24 cellular contexts compared by ENCODE assay signal in the genomic region with DNA sequence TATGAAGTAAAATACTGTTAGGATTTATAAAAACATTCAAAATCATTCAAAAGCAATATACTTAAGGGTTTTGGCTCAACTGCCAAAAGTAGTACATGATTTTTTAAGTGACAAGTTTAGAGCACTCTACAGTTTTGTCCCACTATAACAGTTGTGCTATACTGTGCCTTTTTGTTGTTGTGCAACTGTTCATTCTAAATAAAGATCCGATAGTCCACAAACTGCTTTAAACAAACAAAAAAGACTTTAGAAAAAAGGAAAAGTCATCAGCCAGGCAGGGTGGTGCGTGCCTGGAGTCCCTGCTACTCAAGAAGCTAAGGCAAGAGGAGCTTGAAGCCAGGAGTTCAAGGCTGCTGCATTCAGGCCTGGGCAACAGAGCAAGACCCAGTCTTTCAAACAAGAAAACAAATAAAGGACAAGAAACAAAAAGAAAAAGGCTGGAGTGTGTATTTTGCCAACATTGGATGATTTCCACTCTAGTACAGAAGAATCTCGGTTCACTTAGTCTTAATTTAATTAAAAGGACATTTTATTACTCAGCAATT. TPM values are rescaled to one million over a fixed set of nuclear protein-coding genes. Genes with fewer than 3 reads are reported as not detected.
DNase-seq lines count a peak whose midpoint lies in the region; ATAC-seq and TF ChIP-seq lines count a peak whose summit lies in the region.
"Had no signal": no experiment of that assay in that cellular context is flagged by ENCODE, and none has a peak within 500 bp of the region (broad histone marks: within the 10 kb centered on the region; RNA-seq: fewer than 3 reads in every experiment).

No MANE protein-coding gene starts in this region.

- H3K27me3 Mint-ChIP-seq in CD14-positive monocyte (ENCODE audit: low read depth in 3 of 3) (no peaks in the 10 kb centered on the region), WTC11 (ENCODE audit: low read depth) (no peaks in the 10 kb centered on the region)
- H3K27me3 Mint-ChIP-seq: CD4-positive, CD25-positive, alpha-beta regulatory T cell had no signal

- no peak overlapping the region for H2BK12ac ChIP-seq in mesenchymal stem cell (ENCODE audit: low read length in 2 of 2)

- intact Hi-C loops in CD14-positive monocyte (cut with micrococcal nuclease) (no loop called here), IMR-90 (cut with micrococcal nuclease) (no loop called here)

- peaks cover 3 to 23% of the 10 kb centered on the region in 2 experiments; a peak in 3 of 4 replicates for H3K79me1 ChIP-seq in IMR-90 (ENCODE audit: low read depth in 1 of 2, low read length in 2 of 2)
- H3K79me1 ChIP-seq in mesenchymal stem cell (replicated peaks; ENCODE audit: low read length, poor library complexity, severe bottlenecking) = peaks cover 16% of the 10 kb centered on the region

- H4K91ac ChIP-seq in IMR-90 (ENCODE audit: insufficient read depth, low read depth, low read length) (no peak overlapping the region; the same call in 1 of the 2 replicates), mesenchymal stem cell (ENCODE audit: low read length) (no peak overlapping the region)

- no peak overlapping the region for H2BK20ac ChIP-seq in IMR-90 (ENCODE audit: low read depth, low read length)

- no peak overlapping the region for H3K18ac ChIP-seq in IMR-90 (ENCODE audit: low read depth, low read length)
- H3K18ac ChIP-seq in mesenchymal stem cell (ENCODE audit: low read depth in 1 of 2, low read length in 2 of 2) = no peak overlapping the region

- no peak overlapping the region for H3K27ac ChIP-seq in IMR-90 (ENCODE audit: insufficient read depth, low read length)
- H3K27ac ChIP-seq in mesenchymal stem cell (ENCODE audit: low read length, poor library complexity, severe bottlenecking) = no peak overlapping the region
- H3K27ac ChIP-seq: A549, GM23248, PC-9 had no signal

- WGBS in IMR-90 (ENCODE audit: extremely low coverage in 2 of 2, insufficient read length in 1 of 2), 2 experiments = no CpG with 5 or more reads among the region's 3 CpGs
- 88% methylated on average over 2 of the region's 3 CpGs for WGBS in mesenchymal stem cell

- no peaks in the 10 kb centered on the region for H4K20me1 ChIP-seq in IMR-90 (ENCODE audit: insufficient read depth, low read length)

- TF ChIP-seq CTCF in CD14-positive monocyte (IDR thresholded peaks at IDR 0.05) (no peak), IMR-90 (conservative IDR thresholded peaks at IDR 0.05; ENCODE audit: low read depth, low read length) (no peak), WTC11 (IDR thresholded peaks at IDR 0.05) (no peak), GM20000 (IDR thresholded peaks at IDR 0.05; ENCODE audit: extremely low read depth, missing control alignments) (no peak)

- H3K36me3 Mint-ChIP-seq in CD14-positive monocyte = peaks cover 28 to 31% of the 10 kb centered on the region in 2 donors
- peaks cover 21% of the 10 kb centered on the region for H3K36me3 Mint-ChIP-seq in WTC11

- H3K9ac ChIP-seq in IMR-90 (ENCODE audit: low read depth, low read length) (no peak overlapping the region), mesenchymal stem cell (ENCODE audit: low read length) (no peak overlapping the region)
- H3K9ac ChIP-seq: GM23248, SK-N-SH had no signal

- no peak overlapping the region for H3K4me3 ChIP-seq in IMR-90 (ENCODE audit: insufficient read depth, low read depth, low read length)
- H3K4me3 ChIP-seq in mesenchymal stem cell (ENCODE audit: insufficient read depth in 1 of 2, low read depth in 1 of 2, low read length in 2 of 2) = no peak overlapping the region
- H3K4me3 ChIP-seq: A549, GM23248, HAP-1, PC-9 had no signal

- CTCF ChIA-PET in IMR-90 (lab: Yijun Ruan, JAX) = no interaction called here
- CTCF ChIA-PET in WTC11 (lab: Charles Lee) = no interaction called here

- H2AK5ac ChIP-seq in IMR-90 (ENCODE audit: low read depth, low read length) = no peak overlapping the region
- H2AK5ac ChIP-seq in mesenchymal stem cell (ENCODE audit: low read length, severe bottlenecking) = no peak overlapping the region

- no peak; the same call in 1 of the 2 replicates for ATAC-seq in IMR-90 (ENCODE audit: low read depth)
- ATAC-seq in WTC11 = no peak
- ATAC-seq in GM21528 (IDR thresholded peaks at IDR 0.05; ENCODE audit: low FRiP score, unreplicated experiment) = no peak

- dilution Hi-C loops in IMR-90 (cut with HindIII; ENCODE audit: low sequenced_read_pairs, unreplicated experiment) = no loop called here

- H3K4me1 Mint-ChIP-seq in CD14-positive monocyte (peaks cover 45% of the 10 kb centered on the region), WTC11 (peaks cover 39% of the 10 kb centered on the region)

- no peak overlapping the region for H3K4me3 Mint-ChIP-seq in CD14-positive monocyte
- no peak overlapping the region for H3K4me3 Mint-ChIP-seq in WTC11

- H3K9me3 Mint-ChIP-seq in CD14-positive monocyte (peaks cover 0 to 13% (median 9%) of the 10 kb centered on the region in 7 donors), WTC11 (no peaks in the 10 kb centered on the region)

- POLR2A ChIA-PET in IMR-90 (lab: Charles Lee; ENCODE audit: unreplicated experiment) (interaction anchor here (0.6 kb wide), 1 partner anchor 28 kb away, joined by 22 read pairs; no protein-coding TSS in a partner anchor), WTC11 (lab: Charles Lee) (no interaction called here)

- no TSS peak for BruUV-seq in IMR-90 (replicated peaks; lab: Mats Ljungman, UMichigan)

- peaks cover 3% of the 10 kb centered on the region for H3K4me1 ChIP-seq in IMR-90 (ENCODE audit: control insufficient read depth, insufficient read depth, low read length)
- no peaks in the 10 kb centered on the region for H3K4me1 ChIP-seq in mesenchymal stem cell (ENCODE audit: control insufficient read depth, insufficient read depth, low read depth, low read length)
- H3K4me1 ChIP-seq: BE2C had no signal

- in situ Hi-C loops in IMR-90 (cut with MboI; ENCODE audit: low sequenced_read_pairs) = no loop called here

- H3K4ac ChIP-seq in IMR-90 (ENCODE audit: low read depth, low read length) = no peak overlapping the region
- no peak overlapping the region for H3K4ac ChIP-seq in mesenchymal stem cell (ENCODE audit: low read depth in 1 of 2, low read length in 2 of 2)

- no peaks in the 10 kb centered on the region for H3K9me1 ChIP-seq in IMR-90 (ENCODE audit: insufficient read depth, low read length)

- no peak overlapping the region for H3K14ac ChIP-seq in IMR-90 (replicated peaks; ENCODE audit: low read depth, low read length)
- no peak overlapping the region for H3K14ac ChIP-seq in mesenchymal stem cell (ENCODE audit: low read length in 2 of 2)

- no peak overlapping the region for H3K56ac ChIP-seq in IMR-90 (ENCODE audit: extremely low read depth, insufficient read depth, low read length)

- H2BK120ac ChIP-seq in IMR-90 (ENCODE audit: low read depth, low read length) = no peak overlapping the region
- H2BK120ac ChIP-seq in mesenchymal stem cell (ENCODE audit: low read depth, low read length) = no peak overlapping the region

- H3K23ac ChIP-seq in IMR-90 (ENCODE audit: low read depth, low read length) (no peak overlapping the region), mesenchymal stem cell (ENCODE audit: low read length in 2 of 2) (no peak overlapping the region)

- no peak for TF ChIP-seq RAD21 in IMR-90 (IDR thresholded peaks at IDR 0.05; ENCODE audit: low read length)

- no peak overlapping the region for H2BK15ac ChIP-seq in IMR-90 (ENCODE audit: low read depth, low read length)
- H2BK15ac ChIP-seq in mesenchymal stem cell (ENCODE audit: low read depth, poor library complexity, severe bottlenecking) = no peak overlapping the region

- no peaks in the 10 kb centered on the region for H3K27me3 ChIP-seq in IMR-90 (ENCODE audit: control insufficient read depth, insufficient read depth, low read length)
- no peaks in the 10 kb centered on the region for H3K27me3 ChIP-seq in mesenchymal stem cell (ENCODE audit: control insufficient read depth in 1 of 2, insufficient read depth in 1 of 2, low read length in 2 of 2)
- H3K27me3 ChIP-seq: BE2C had no signal

- H3K9me3 ChIP-seq in IMR-90 (ENCODE audit: control insufficient read depth, insufficient read depth, low read length) (no peaks in the 10 kb centered on the region), mesenchymal stem cell (ENCODE audit: control insufficient read depth, low read length) (no peaks in the 10 kb centered on the region)
- H3K9me3 ChIP-seq: A549, BE2C, HAP-1, SK-N-SH had no signal

- no peak overlapping the region for H2AK9ac ChIP-seq in IMR-90 (replicated peaks; ENCODE audit: low read depth, low read length, poor library complexity)

- H3K4me2 ChIP-seq in IMR-90 (ENCODE audit: low read depth, low read length) (no peak overlapping the region), mesenchymal stem cell (ENCODE audit: low read length, poor library complexity, severe bottlenecking) (no peak overlapping the region)
- H3K4me2 ChIP-seq: A549, PC-9, SK-N-SH had no signal

- H3K36me3 ChIP-seq in IMR-90 (ENCODE audit: control insufficient read depth, insufficient read depth, low read length) (peaks cover 6% of the 10 kb centered on the region; the same call in 1 of the 2 replicates), mesenchymal stem cell (ENCODE audit: control insufficient read depth in 1 of 2, insufficient read depth in 2 of 2, low read depth in 1 of 2, low read length in 2 of 2) (peaks cover under 1 to 25% of the 10 kb centered on the region in 2 experiments)

- no peak for TF ChIP-seq POLR2A in IMR-90 (IDR thresholded peaks at IDR 0.05; ENCODE audit: low read depth, low read length)

- no peak overlapping the region for H4K5ac ChIP-seq in IMR-90 (ENCODE audit: low read depth, low read length)

- H4K8ac ChIP-seq in IMR-90 (ENCODE audit: low read depth in 2 of 2, low read length in 2 of 2) (no peak overlapping the region), mesenchymal stem cell (ENCODE audit: low read length) (no peak overlapping the region)

- H3K27ac Mint-ChIP-seq in CD14-positive monocyte = peak overlapping the region in 6 of 7 donors; percentile 44 to 86 (median 70)
- peak overlapping the region; percentile 51; the same call in 1 of the 2 replicates for H3K27ac Mint-ChIP-seq in WTC11
- H3K27ac Mint-ChIP-seq: CD4-positive, CD25-positive, alpha-beta regulatory T cell had no signal

- H2BK5ac ChIP-seq in IMR-90 (ENCODE audit: low read depth, low read length, poor library complexity, severe bottlenecking) = peak overlapping the region; percentile 26
- H2BK5ac ChIP-seq in mesenchymal stem cell (ENCODE audit: low read depth, low read length, poor library complexity, severe bottlenecking) = no peak overlapping the region

- no peak overlapping the region for H2AFZ ChIP-seq in IMR-90 (replicated peaks; ENCODE audit: low read length, poor library complexity)
- H2AFZ ChIP-seq in mesenchymal stem cell (ENCODE audit: low read depth, low read length) = no peak overlapping the region
- H2AFZ ChIP-seq: GM23248, PC-9 had no signal

- DNase-seq in CD14-positive monocyte (ENCODE audit: low spot score) = no peak
- no peak for DNase-seq in IMR-90
- no peak for DNase-seq in WTC11 (ENCODE audit: low spot score)
- DNase-seq in mesenchymal stem cell = peak; percentile 11
- no peak for DNase-seq in GM20000 (ENCODE audit: low spot score)
- DNase-seq in NK-92 treated with Interleukin-12 subunit alpha and Interleukin-12 subunit beta, amount 100 ng/mL, for 24 hours (lab: John Stamatoyannopoulos, UW) = no peak
- DNase-seq: BE2C; CD4-positive, CD25-positive, alpha-beta regulatory T cell; COR-L47; DMS79; GM23248; KG1; NCI-H1417; NCI-H1694 treated with DMSO at 0.1 percent for 48 hours; NCI-H2081 treated with DMSO at 0.1 percent for 48 hours; NCI-H446 treated with DMSO at 0.1 percent for 48 hours; NCI-H526 treated with DMSO at 0.1 percent for 48 hours; PC-9; RPMI8226; SHP77; SK-N-SH had no signal

RNA-seq across cellular contexts. Expression of a gene that starts 7.3 kb away (rescaled TPM):
- polyA plus RNA-seq in CD14-positive monocyte = 10 to 100 TPM; 13.0 to 13.6 TPM
- 15.8 and 16.1 TPM in 2 replicates for total RNA-seq in IMR-90 (2012; rRNA removed)
- 9.2 and 14.5 TPM in 2 replicates for polyA plus RNA-seq in IMR-90 (2012; rRNA removed)
- 1.8 and 3.1 TPM in 2 replicates for polyA plus RNA-seq in IMR-90 (2012; cell fraction: cytosol; rRNA removed)
- polyA plus RNA-seq in IMR-90 (2012; cell fraction: nucleus; rRNA removed; ENCODE audit: low replicate concordance) = 3.4 and 37.3 TPM in 2 replicates
- total RNA-seq in WTC11 (2021) = 47.5 to 49.3 TPM (median 48.1 TPM) in 3 replicates
- polyA plus RNA-seq in mesenchymal stem cell (2013, experiment 1 of 2) = 7.6 TPM
- polyA plus RNA-seq in mesenchymal stem cell (2013, experiment 2 of 2) = 6.5 TPM
